ENCODE assay signal across 17 cellular contexts in genomic region chr6:146961831-146962230, GRCh38.
"Had no signal": no experiment of that assay in that cellular context is flagged by ENCODE, and none has a peak within 500 bp of the region (broad histone marks: within the 10 kb centered on the region; RNA-seq: fewer than 3 reads in every experiment).

No MANE protein-coding gene starts in this region.

- H3K4me1 ChIP-seq: stomach had no signal

- H3K9me3 ChIP-seq: neutrophil had no signal

- H3K27me3 ChIP-seq: dorsolateral prefrontal cortex, heart left ventricle, neutrophil, sigmoid colon, stomach had no signal

- H3K36me3 ChIP-seq: heart left ventricle, neutrophil, sigmoid colon, stomach had no signal

- H3K27ac ChIP-seq: dorsolateral prefrontal cortex, heart left ventricle, neutrophil, sigmoid colon, stomach had no signal

- H3K4me3 ChIP-seq: dorsolateral prefrontal cortex, heart left ventricle, mucosa of descending colon, sigmoid colon, skin epidermis, stomach had no signal

- DNase-seq: cortex of kidney; dorsolateral prefrontal cortex; effector CD8-positive, alpha-beta T cell; heart left ventricle; hippocampal formation; kidney glomerular epithelial cell; mucosa of descending colon; naive thymus-derived CD8-positive, alpha-beta T cell; posterior cingulate gyrus; sigmoid colon; stimulated activated CD4-positive, alpha-beta T cell treated with anti-CD3 and anti-CD28 coated beads, Interleukin-12 subunit alpha, Interleukin-12 subunit beta, amount 100 ng/mL, for 4 hours; stimulated activated naive CD4-positive, alpha-beta T cell; stomach; substantia nigra had no signal

- ATAC-seq: heart left ventricle; left lobe of liver; mucosa of descending colon; naive thymus-derived CD8-positive, alpha-beta T cell had no signal
